In the genomic region with DNA sequence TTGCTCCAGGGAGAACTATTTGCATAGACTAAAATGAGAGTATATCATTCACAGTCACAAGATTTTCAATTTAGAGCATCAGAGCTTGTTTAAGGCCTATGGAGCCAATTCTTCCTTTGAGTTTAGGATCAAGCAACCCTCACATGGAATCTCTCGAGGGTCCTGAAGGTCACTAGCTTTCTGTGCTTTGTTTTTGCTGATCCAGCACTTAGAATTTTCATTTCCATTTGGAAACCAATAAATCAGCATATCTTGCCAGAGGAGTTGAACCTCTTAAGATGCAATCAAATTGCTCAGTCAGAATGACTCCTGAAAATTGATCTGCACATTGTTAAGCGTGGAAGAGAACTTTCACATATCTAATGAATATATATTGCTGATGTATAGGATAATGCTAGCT, we compare ENCODE assay signal across 8 cellular contexts.
"Had no signal": no experiment of that assay in that cellular context is flagged by ENCODE, and none has a peak within 500 bp of the region (broad histone marks: within the 10 kb centered on the region; RNA-seq: fewer than 3 reads in every experiment).

No MANE protein-coding gene starts in this region.

- DNase-seq: GM23248, GOT3, H7, HFFc6, KG1 had no signal

- H3K9ac ChIP-seq: GM23248 had no signal

- ATAC-seq: HCT116 had no signal

- H3K36me3 ChIP-seq: HAP-1 had no signal

- H3K4me3 ChIP-seq: GM23248, HAP-1 had no signal

- H3K27ac ChIP-seq: GM23248, HL-60 had no signal

- H3K4me1 ChIP-seq: HAP-1 had no signal

- H2AFZ ChIP-seq: GM23248 had no signal

- H3K9me3 ChIP-seq: HAP-1 had no signal
